In genomic region chr1:26536521-26536920, GRCh38 we compare ENCODE assay signal across 14 cellular contexts. TPM values are rescaled to one million over a fixed set of nuclear protein-coding genes. Genes with fewer than 3 reads are reported as not detected.
DNase-seq lines count a peak whose midpoint lies in the region; ATAC-seq and TF ChIP-seq lines count a peak whose summit lies in the region.
"Had no signal": no experiment of that assay in that cellular context is flagged by ENCODE, and none has a peak within 500 bp of the region (broad histone marks: within the 10 kb centered on the region; RNA-seq: fewer than 3 reads in every experiment).

No MANE protein-coding gene starts in this region.

- no peak overlapping the region for H4K8ac ChIP-seq in IMR-90 (ENCODE audit: low read depth in 2 of 2, low read length in 2 of 2)

- POLR2A ChIA-PET in IMR-90 (lab: Charles Lee; ENCODE audit: unreplicated experiment): no interaction called here

- H3K4ac ChIP-seq in IMR-90 (ENCODE audit: low read depth, low read length): no peak overlapping the region

- no peaks in the 10 kb centered on the region for H3K9me3 Mint-ChIP-seq in T-helper 2 cell treated with Interferon-gamma antibody and Interleukin-4, amounts not matched to agents 5 μg/mL and 100 μg/mL, for 36 hours
- H3K9me3 Mint-ChIP-seq: CD4-positive, CD25-positive, alpha-beta regulatory T cell had no signal

- H3K4me3 ChIP-seq in BLaER1 (no peak overlapping the region), IMR-90 (ENCODE audit: insufficient read depth, low read depth, low read length) (no peak overlapping the region), neutrophil (ENCODE audit: low read depth in 1 of 2, low read length in 1 of 2) (no peak overlapping the region)
- H3K4me3 ChIP-seq: A549, K562 had no signal

- no CpG with 5 or more reads among the region's 2 CpGs for WGBS in IMR-90 (ENCODE audit: extremely low coverage in 2 of 2, insufficient read length in 1 of 2), 2 experiments

- dilution Hi-C loops in IMR-90 (cut with HindIII; ENCODE audit: low sequenced_read_pairs, unreplicated experiment): no loop called here

- H3K14ac ChIP-seq in IMR-90 (replicated peaks; ENCODE audit: low read depth, low read length): no peak overlapping the region

- no peak overlapping the region for H3K23ac ChIP-seq in IMR-90 (ENCODE audit: low read depth, low read length)

- H3K9ac ChIP-seq in BLaER1: no peak overlapping the region
- no peak overlapping the region for H3K9ac ChIP-seq in IMR-90 (ENCODE audit: low read depth, low read length)

- CTCF ChIA-PET in IMR-90 (lab: Yijun Ruan, JAX): no interaction called here

- H2BK15ac ChIP-seq in IMR-90 (ENCODE audit: low read depth, low read length): no peak overlapping the region

- no peak overlapping the region for H2BK5ac ChIP-seq in IMR-90 (ENCODE audit: low read depth, low read length, poor library complexity, severe bottlenecking)

- H2AFZ ChIP-seq in IMR-90 (replicated peaks; ENCODE audit: low read length, poor library complexity): no peak overlapping the region

- no peaks in the 10 kb centered on the region for H3K27me3 Mint-ChIP-seq in T-helper 2 cell treated with Interferon-gamma antibody and Interleukin-4, amounts not matched to agents 5 μg/mL and 100 μg/mL, for 36 hours (ENCODE audit: low read depth)
- H3K27me3 Mint-ChIP-seq: CD4-positive, CD25-positive, alpha-beta regulatory T cell had no signal

- H3K36me3 ChIP-seq in BLaER1 (peaks cover 15% of the 10 kb centered on the region; the same call in 1 of the 2 replicates), IMR-90 (ENCODE audit: control insufficient read depth, insufficient read depth, low read length) (no peaks in the 10 kb centered on the region), neutrophil (no peaks in the 10 kb centered on the region)

- no peak overlapping the region for H3K18ac ChIP-seq in IMR-90 (ENCODE audit: low read depth, low read length)

- H3K36me3 Mint-ChIP-seq in T-helper 2 cell treated with Interferon-gamma antibody and Interleukin-4, amounts not matched to agents 5 μg/mL and 100 μg/mL, for 36 hours (ENCODE audit: low read depth): peaks cover 12% of the 10 kb centered on the region
- H3K36me3 Mint-ChIP-seq: CD4-positive, CD25-positive, alpha-beta regulatory T cell had no signal

- TF ChIP-seq CTCF in IMR-90 (conservative IDR thresholded peaks at IDR 0.05; ENCODE audit: low read depth, low read length) (no peak), neutrophil (IDR thresholded peaks at IDR 0.05) (no peak)

- H3K56ac ChIP-seq in IMR-90 (ENCODE audit: extremely low read depth, insufficient read depth, low read length): no peak overlapping the region

- no TSS peak for BruUV-seq in IMR-90 (replicated peaks; lab: Mats Ljungman, UMichigan)

- TF ChIP-seq POLR2A in IMR-90 (IDR thresholded peaks at IDR 0.05; ENCODE audit: low read depth, low read length): no peak

- H2BK120ac ChIP-seq in IMR-90 (ENCODE audit: low read depth, low read length): no peak overlapping the region

- peak overlapping the region; percentile 100 for H3K4me2 ChIP-seq in BLaER1
- H3K4me2 ChIP-seq in IMR-90 (ENCODE audit: low read depth, low read length): no peak overlapping the region
- H3K4me2 ChIP-seq: A549 had no signal

- H3K4me1 Mint-ChIP-seq in T-helper 2 cell treated with Interferon-gamma antibody and Interleukin-4, amounts not matched to agents 5 μg/mL and 100 μg/mL, for 36 hours (ENCODE audit: low read depth): peaks cover 48% of the 10 kb centered on the region

- no peak overlapping the region for H2BK20ac ChIP-seq in IMR-90 (ENCODE audit: low read depth, low read length)

- no peak overlapping the region for H4K5ac ChIP-seq in IMR-90 (ENCODE audit: low read depth, low read length)

- in situ Hi-C loops in IMR-90 (cut with MboI; ENCODE audit: low sequenced_read_pairs): no loop called here

- TF ChIP-seq RAD21 in IMR-90 (IDR thresholded peaks at IDR 0.05; ENCODE audit: low read length): no peak

- no peaks in the 10 kb centered on the region for H3K9me3 ChIP-seq in BLaER1
- no peaks in the 10 kb centered on the region for H3K9me3 ChIP-seq in IMR-90 (ENCODE audit: control insufficient read depth, insufficient read depth, low read length)
- H3K9me3 ChIP-seq in neutrophil: no peaks in the 10 kb centered on the region
- H3K9me3 ChIP-seq: A549 had no signal

- peaks cover 4% of the 10 kb centered on the region; the same call in 1 of the 2 replicates for H3K9me1 ChIP-seq in IMR-90 (ENCODE audit: insufficient read depth, low read length)

- no peak overlapping the region for H2AK5ac ChIP-seq in IMR-90 (ENCODE audit: low read depth, low read length)

- no peak overlapping the region for H3K27ac Mint-ChIP-seq in T-helper 2 cell treated with Interferon-gamma antibody and Interleukin-4, amounts not matched to agents 5 μg/mL and 100 μg/mL, for 36 hours

- H3K27me3 ChIP-seq in BLaER1 (no peaks in the 10 kb centered on the region), IMR-90 (ENCODE audit: control insufficient read depth, insufficient read depth, low read length) (no peaks in the 10 kb centered on the region), neutrophil (no peaks in the 10 kb centered on the region)

- H3K27ac ChIP-seq in BLaER1: peak overlapping the region; percentile 52
- no peak overlapping the region for H3K27ac ChIP-seq in IMR-90 (ENCODE audit: insufficient read depth, low read length)
- H3K27ac ChIP-seq in neutrophil: peak overlapping the region; percentile 100
- H3K27ac ChIP-seq: A549, HL-60 had no signal

- H4K20me1 ChIP-seq in BLaER1 (peaks cover 39% of the 10 kb centered on the region), IMR-90 (ENCODE audit: insufficient read depth, low read length) (no peaks in the 10 kb centered on the region)

- no peak overlapping the region for H4K91ac ChIP-seq in IMR-90 (ENCODE audit: insufficient read depth, low read depth, low read length)

- ATAC-seq in IMR-90 (ENCODE audit: low read depth) (no peak), GM21529 (IDR thresholded peaks at IDR 0.05; ENCODE audit: unreplicated experiment) (no peak)
- ATAC-seq: A549, HCT116, K562 had no signal

- H3K4me3 Mint-ChIP-seq in T-helper 2 cell treated with Interferon-gamma antibody and Interleukin-4, amounts not matched to agents 5 μg/mL and 100 μg/mL, for 36 hours: no peak overlapping the region

- H3K4me1 ChIP-seq in BLaER1 (peaks cover 100% of the 10 kb centered on the region), IMR-90 (ENCODE audit: control insufficient read depth, insufficient read depth, low read length) (peaks cover 4% of the 10 kb centered on the region), neutrophil (ENCODE audit: control insufficient read depth in 1 of 2, insufficient read depth in 1 of 2, low read depth in 1 of 2, low read length in 1 of 2) (peaks cover 63 to 64% of the 10 kb centered on the region in 2 experiments)

- peak overlapping the region; percentile 72 for H2AK9ac ChIP-seq in IMR-90 (replicated peaks; ENCODE audit: low read depth, low read length, poor library complexity)

- H3K79me1 ChIP-seq in IMR-90 (ENCODE audit: low read depth in 1 of 2, low read length in 2 of 2): no peaks in the 10 kb centered on the region

- DNase-seq in 8988T (peak; percentile 1), IMR-90 (no peak), T1000 (lab: John Stamatoyannopoulos, UW) (no peak)
- no peak for DNase-seq in T-helper 2 cell treated with Interferon-gamma antibody and Interleukin-4, amounts not matched to agents 5 μg/mL and 100 μg/mL, for 36 hours (ENCODE audit: low spot score)
- DNase-seq: CD4-positive, CD25-positive, alpha-beta regulatory T cell; DMS 273 treated with DMSO at 0.1 percent for 48 hours; EL had no signal

- intact Hi-C loops in IMR-90 (cut with micrococcal nuclease): no loop called here

TF ChIP-seq in IMR-90, 13 proteins besides CTCF, POLR2A, EP300 and RAD21:
- TF ChIP-seq MAFK (IDR thresholded peaks at IDR 0.05; ENCODE audit: low read depth, low read length) (no peak), MXI1 (IDR thresholded peaks at IDR 0.05; ENCODE audit: borderline replicate concordance, low read depth, low read length) (no peak), CHD1 (IDR thresholded peaks at IDR 0.05; ENCODE audit: low read depth, low read length) (no peak), RCOR1 (IDR thresholded peaks at IDR 0.05; ENCODE audit: insufficient replicate concordance, low read length) (no peak), ELK1 (IDR thresholded peaks at IDR 0.05; ENCODE audit: borderline replicate concordance, low read depth, low read length) (no peak), RFX5 (IDR thresholded peaks at IDR 0.05; ENCODE audit: low read depth, low read length) (no peak), MAZ (IDR thresholded peaks at IDR 0.05; ENCODE audit: borderline replicate concordance, low read depth, low read length) (no peak), BHLHE40 (IDR thresholded peaks at IDR 0.05; ENCODE audit: low read depth, low read length) (no peak), SMC3 (IDR thresholded peaks at IDR 0.05; ENCODE audit: low read depth, low read length) (no peak), USF2 (IDR thresholded peaks at IDR 0.05; ENCODE audit: low read depth, low read length) (no peak), FOS (IDR thresholded peaks at IDR 0.05; ENCODE audit: low read depth, low read length) (no peak), CEBPB (IDR thresholded peaks at IDR 0.05; ENCODE audit: low read depth, low read length) (no peak), NFE2L2 (IDR thresholded peaks at IDR 0.05; ENCODE audit: low read depth, low read length) (no peak)

RNA-seq across cellular contexts. Expression of gene RPS6KA1, which starts 7.0 kb away (rescaled TPM):
- total RNA-seq in IMR-90 (2012; rRNA removed): 4.2 and 6.3 TPM in 2 replicates
- polyA plus RNA-seq in IMR-90 (2012; rRNA removed): 3.6 and 3.8 TPM in 2 replicates
- 2.7 and 3.6 TPM in 2 replicates for polyA plus RNA-seq in IMR-90 (2012; cell fraction: cytosol; rRNA removed)
- 3.0 and 4.7 TPM in 2 replicates for polyA plus RNA-seq in IMR-90 (2012; cell fraction: nucleus; rRNA removed; ENCODE audit: low replicate concordance)
